37 cellular contexts compared by ENCODE assay signal in genomic region chr1:187041104-187041503, GRCh38.
"Had no signal": no experiment of that assay in that cellular context is flagged by ENCODE, and none has a peak within 500 bp of the region (broad histone marks: within the 10 kb centered on the region; RNA-seq: fewer than 3 reads in every experiment).

No MANE protein-coding gene starts in this region.

- H3K36me3 Mint-ChIP-seq: activated CD8-positive, alpha-beta memory T cell treated with anti-CD3 and anti-CD28 coated beads, Interleukin-2, amount 10 ng/mL, durations not matched to agents 7 days and 5 days; activated naive CD8-positive, alpha-beta T cell treated with anti-CD3 and anti-CD28 coated beads for 36 hours had no signal

- H3K9me3 Mint-ChIP-seq: activated CD4-positive, alpha-beta memory T cell treated with anti-CD3 and anti-CD28 coated beads, Interleukin-2, amount 10 ng/mL, durations not matched to agents 7 days and 5 days; activated T-cell treated with anti-CD3 and anti-CD28 coated beads, Interleukin-2, amount 50 U/mL, for 72 hours; activated T-helper 17 cell treated with anti-CD3 and anti-CD28 coated beads, Interleukin-2, amount 50 U/mL, for 72 hours had no signal

- H3K4me3 Mint-ChIP-seq: activated CD4-positive, alpha-beta memory T cell treated with anti-CD3 and anti-CD28 coated beads, Interleukin-2, amount 10 ng/mL, durations not matched to agents 7 days and 5 days; activated CD8-positive, alpha-beta memory T cell treated with anti-CD3 and anti-CD28 coated beads, Interleukin-2, amount 10 ng/mL, durations not matched to agents 7 days and 5 days; activated naive CD8-positive, alpha-beta T cell treated with anti-CD3 and anti-CD28 coated beads for 36 hours; activated T-cell treated with anti-CD3 and anti-CD28 coated beads, Interleukin-2, amount 50 U/mL, for 72 hours; activated T-helper 17 cell treated with anti-CD3 and anti-CD28 coated beads, Interleukin-2, amount 50 U/mL, for 72 hours had no signal

- DNase-seq: activated CD4-positive, alpha-beta memory T cell treated with anti-CD3 and anti-CD28 coated beads, Interleukin-2, amount 10 ng/mL, durations not matched to agents 7 days and 5 days; activated CD4-positive, alpha-beta T cell treated with anti-CD3 and anti-CD28 coated beads for 1 hour; activated CD4-positive, alpha-beta T cell treated with anti-CD3 and anti-CD28 coated beads for 48 hours; activated CD4-positive, CD25-positive, alpha-beta regulatory T cell; activated CD8-positive, alpha-beta memory T cell treated with anti-CD3 and anti-CD28 coated beads for 24 hours; activated CD8-positive, alpha-beta memory T cell treated with anti-CD3 and anti-CD28 coated beads, Interleukin-2, amount 10 ng/mL, durations not matched to agents 7 days and 5 days; activated CD8-positive, alpha-beta memory T cell treated with anti-CD3 and anti-CD28 coated beads, Interleukin-2, amount 50 U/mL, for 48 hours; activated effector memory CD4-positive, alpha-beta T cell treated with anti-CD3 and anti-CD28 coated beads, Interleukin-2, amount 50 U/mL, for 16 hours; activated naive CD4-positive, alpha-beta T cell; activated naive CD4-positive, alpha-beta T cell treated with anti-CD3 and anti-CD28 coated beads, Interleukin-2, amount 50 U/mL, for 16 hours; activated naive CD8-positive, alpha-beta T cell treated with anti-CD3 and anti-CD28 coated beads for 36 hours; activated T-cell treated with anti-CD3 and anti-CD28 coated beads, Interleukin-2, amount 50 U/mL, for 72 hours; amniotic stem cell; aorta; brain microvascular endothelial cell; central memory CD4-positive, alpha-beta T cell; Karpas-422; NCI-H1105; NCI-H1417 treated with DMSO at 0.1 percent for 48 hours; NCI-H187 treated with DMSO at 0.1 percent for 48 hours; NCI-H2081; NCI-H2171 treated with DMSO at 0.1 percent for 48 hours; NCI-H2227 treated with DMSO at 0.1 percent for 48 hours; NCI-H446; NCI-H510A treated with DMSO at 0.1 percent for 48 hours; NCI-H526 treated with DMSO at 0.1 percent for 48 hours; NCI-H774; PC-3; Peyer's patch; RPMI8226; SIG-M5; SW 1271; T-helper 1 cell; T-helper 2 cell; T-helper 9 cell had no signal

- H3K4me1 Mint-ChIP-seq: activated CD4-positive, alpha-beta memory T cell treated with anti-CD3 and anti-CD28 coated beads, Interleukin-2, amount 10 ng/mL, durations not matched to agents 7 days and 5 days; activated CD8-positive, alpha-beta memory T cell treated with anti-CD3 and anti-CD28 coated beads, Interleukin-2, amount 10 ng/mL, durations not matched to agents 7 days and 5 days; activated naive CD8-positive, alpha-beta T cell treated with anti-CD3 and anti-CD28 coated beads for 36 hours; activated T-helper 17 cell treated with anti-CD3 and anti-CD28 coated beads, Interleukin-2, amount 50 U/mL, for 72 hours had no signal

- H3K4me3 ChIP-seq: Peyer's patch had no signal

- H3K27me3 Mint-ChIP-seq: activated CD4-positive, alpha-beta memory T cell treated with anti-CD3 and anti-CD28 coated beads, Interleukin-2, amount 10 ng/mL, durations not matched to agents 7 days and 5 days had no signal

- H3K27me3 ChIP-seq: brain microvascular endothelial cell, Peyer's patch had no signal

- H3K27ac ChIP-seq: brain microvascular endothelial cell, Peyer's patch, VCaP had no signal

- H3K36me3 ChIP-seq: brain microvascular endothelial cell, Peyer's patch had no signal

- H3K9me3 ChIP-seq: Peyer's patch had no signal

- ATAC-seq: activated CD8-positive, alpha-beta memory T cell treated with anti-CD3 and anti-CD28 coated beads, Interleukin-2, amount 10 ng/mL, durations not matched to agents 7 days and 5 days; activated T-cell treated with anti-CD3 and anti-CD28 coated beads, Interleukin-2, amount 50 U/mL, for 72 hours; activated T-helper 17 cell treated with anti-CD3 and anti-CD28 coated beads, Interleukin-2, amount 50 U/mL, for 72 hours; PC-3 had no signal

- H3K4me1 ChIP-seq: Peyer's patch had no signal
